Comparison of ENCODE assay signal across 15 cellular contexts in genomic region chr10:1552415-1552814, GRCh38.
"Had no signal": no experiment of that assay in that cellular context is flagged by ENCODE, and none has a peak within 500 bp of the region (broad histone marks: within the 10 kb centered on the region; RNA-seq: fewer than 3 reads in every experiment).

No MANE protein-coding gene starts in this region.

- H3K9me3 Mint-ChIP-seq: activated naive CD8-positive, alpha-beta T cell treated with anti-CD3 and anti-CD28 coated beads, Interleukin-2, amount 10 ng/mL, durations not matched to agents 7 days and 5 days; T-helper 1 cell treated with Interleukin-12 subunit alpha and Interleukin-12 subunit beta and Interleukin-4 antibody, amounts not matched to agents 30 μg/mL and 1 μg/mL, for 36 hours had no signal

- ATAC-seq: activated T-helper 17 cell treated with anti-CD3 and anti-CD28 coated beads, Interleukin-2, amount 50 U/mL, for 72 hours; body of pancreas; left colon had no signal

- H3K36me3 ChIP-seq: tibial nerve had no signal

- H3K27me3 Mint-ChIP-seq: activated naive CD8-positive, alpha-beta T cell treated with anti-CD3 and anti-CD28 coated beads, Interleukin-2, amount 10 ng/mL, durations not matched to agents 7 days and 5 days had no signal

- H2AFZ ChIP-seq: hepatocyte had no signal

- H3K27ac ChIP-seq: body of pancreas, hepatocyte, tibial nerve had no signal

- H3K27ac Mint-ChIP-seq: activated CD4-positive, alpha-beta memory T cell treated with anti-CD3 and anti-CD28 coated beads for 36 hours; activated naive CD8-positive, alpha-beta T cell treated with anti-CD3 and anti-CD28 coated beads, Interleukin-2, amount 10 ng/mL, durations not matched to agents 7 days and 5 days; activated T-helper 17 cell treated with anti-CD3 and anti-CD28 coated beads, Interleukin-2, amount 50 U/mL, for 72 hours; T-helper 1 cell treated with Interleukin-12 subunit alpha and Interleukin-12 subunit beta and Interleukin-4 antibody, amounts not matched to agents 30 μg/mL and 1 μg/mL, for 36 hours had no signal

- H3K36me3 Mint-ChIP-seq: activated CD4-positive, alpha-beta memory T cell treated with anti-CD3 and anti-CD28 coated beads for 36 hours; activated naive CD8-positive, alpha-beta T cell treated with anti-CD3 and anti-CD28 coated beads, Interleukin-2, amount 10 ng/mL, durations not matched to agents 7 days and 5 days had no signal

- DNase-seq: activated CD4-positive, alpha-beta memory T cell treated with anti-CD3 and anti-CD28 coated beads for 36 hours; activated CD4-positive, alpha-beta T cell treated with anti-CD3 and anti-CD28 coated beads for 1 hour; activated naive CD4-positive, alpha-beta T cell; activated naive CD8-positive, alpha-beta T cell treated with anti-CD3 and anti-CD28 coated beads, Interleukin-2, amount 10 ng/mL, durations not matched to agents 7 days and 5 days; activated T-cell treated with anti-CD3 and anti-CD28 coated beads, Interleukin-2, amount 50 U/mL, for 1 hour; body of pancreas; central memory CD4-positive, alpha-beta T cell; left colon; stimulated activated CD8-positive, alpha-beta memory T cell treated with anti-CD3 and anti-CD28 coated beads, Interleukin-4, amount 100 ng/mL, for 48 hours; stimulated activated naive CD4-positive, alpha-beta T cell had no signal

- H3K4me2 ChIP-seq: hepatocyte had no signal

- H3K79me2 ChIP-seq: hepatocyte had no signal

- H3K27me3 ChIP-seq: body of pancreas, hepatocyte, tibial nerve had no signal

- H3K9me3 ChIP-seq: body of pancreas had no signal

- H3K4me3 ChIP-seq: body of pancreas, dorsolateral prefrontal cortex, hepatocyte, tibial nerve had no signal

- H3K4me1 ChIP-seq: body of pancreas, tibial nerve had no signal

- H3K4me3 Mint-ChIP-seq: activated CD4-positive, alpha-beta memory T cell treated with anti-CD3 and anti-CD28 coated beads for 36 hours; activated naive CD8-positive, alpha-beta T cell treated with anti-CD3 and anti-CD28 coated beads, Interleukin-2, amount 10 ng/mL, durations not matched to agents 7 days and 5 days; activated T-helper 17 cell treated with anti-CD3 and anti-CD28 coated beads, Interleukin-2, amount 50 U/mL, for 72 hours; T-helper 1 cell treated with Interleukin-12 subunit alpha and Interleukin-12 subunit beta and Interleukin-4 antibody, amounts not matched to agents 30 μg/mL and 1 μg/mL, for 36 hours had no signal

- H3K4me1 Mint-ChIP-seq: activated naive CD8-positive, alpha-beta T cell treated with anti-CD3 and anti-CD28 coated beads, Interleukin-2, amount 10 ng/mL, durations not matched to agents 7 days and 5 days had no signal
